ENCODE assay signal across 26 cellular contexts in the genomic region with DNA sequence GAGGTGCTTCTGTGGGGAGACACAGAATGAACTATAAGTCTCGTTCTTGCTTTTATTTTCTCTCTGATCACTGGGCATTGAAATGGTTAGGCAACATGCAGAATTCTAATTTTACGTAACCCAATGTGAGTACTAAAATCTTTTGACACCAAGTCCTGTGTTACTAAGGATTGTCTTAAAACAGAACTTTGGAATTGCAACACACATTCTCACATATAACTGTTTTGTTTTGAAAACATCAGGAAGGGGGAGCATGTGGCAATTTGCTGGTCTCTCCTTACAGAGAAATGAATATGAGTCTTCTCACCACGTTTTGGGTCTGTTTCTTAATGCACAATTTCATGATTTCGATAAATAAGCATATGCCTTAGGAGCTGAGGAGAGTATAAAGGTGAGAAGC. TPM values are rescaled to one million over a fixed set of nuclear protein-coding genes. Genes with fewer than 3 reads are reported as not detected.
"Had no signal": no experiment of that assay in that cellular context is flagged by ENCODE, and none has a peak within 500 bp of the region (broad histone marks: within the 10 kb centered on the region; RNA-seq: fewer than 3 reads in every experiment).

No MANE protein-coding gene starts in this region.

- H3K9me3 ChIP-seq: adrenal gland, left ventricle myocardium inferior, mucosa of descending colon, prostate gland, transverse colon, vagina had no signal

- H3K4me1 ChIP-seq: adrenal gland, left ventricle myocardium inferior, prostate gland, transverse colon, vagina had no signal

- H3K27ac Mint-ChIP-seq: activated naive CD4-positive, alpha-beta T cell treated with anti-CD3 and anti-CD28 coated beads, Interleukin-2, amount 50 U/mL, for 24 hours; dendritic cell treated with granulocyte-macrophage colony-stimulating factor and Interleukin-4, amounts not matched to agents 40 ng/mL and 50 ng/mL, for 4 days; stimulated activated naive CD8-positive, alpha-beta T cell treated with anti-CD3 and anti-CD28 coated beads, Interleukin-15, Interleukin-2, amounts not matched to agents 100 ng/mL and 50 ng/mL, for 24 hours had no signal

- H3K9me3 Mint-ChIP-seq: activated naive CD4-positive, alpha-beta T cell treated with anti-CD3 and anti-CD28 coated beads, Interleukin-2, amount 50 U/mL, for 24 hours; dendritic cell treated with granulocyte-macrophage colony-stimulating factor and Interleukin-4, amounts not matched to agents 40 ng/mL and 50 ng/mL, for 4 days; stimulated activated naive CD8-positive, alpha-beta T cell treated with anti-CD3 and anti-CD28 coated beads, Interleukin-15, Interleukin-2, amounts not matched to agents 100 ng/mL and 50 ng/mL, for 24 hours had no signal

- H3K27me3 ChIP-seq: adrenal gland, transverse colon, vagina had no signal

- H3K27ac ChIP-seq: adrenal gland, left ventricle myocardium inferior, prostate gland, skin epidermis, transverse colon, vagina had no signal

- H3K36me3 Mint-ChIP-seq: activated naive CD4-positive, alpha-beta T cell treated with anti-CD3 and anti-CD28 coated beads, Interleukin-2, amount 50 U/mL, for 24 hours; naive B cell had no signal

- H3K4me3 Mint-ChIP-seq: activated naive CD4-positive, alpha-beta T cell treated with anti-CD3 and anti-CD28 coated beads, Interleukin-2, amount 50 U/mL, for 24 hours; dendritic cell treated with granulocyte-macrophage colony-stimulating factor and Interleukin-4, amounts not matched to agents 40 ng/mL and 50 ng/mL, for 4 days; naive B cell; neural crest cell; stimulated activated naive CD8-positive, alpha-beta T cell treated with anti-CD3 and anti-CD28 coated beads, Interleukin-15, Interleukin-2, amounts not matched to agents 100 ng/mL and 50 ng/mL, for 24 hours had no signal

- DNase-seq: activated CD4-positive, alpha-beta T cell treated with anti-CD3 and anti-CD28 coated beads for 1 hour; activated CD4-positive, alpha-beta T cell treated with anti-CD3 and anti-CD28 coated beads, Interleukin-2, amount 50 U/mL, for 4 hours; activated gamma-delta T cell; adrenal gland; effector CD8-positive, alpha-beta T cell; foreskin melanocyte; glutamatergic neuron; hypothalamus; kidney glomerular epithelial cell; left ventricle myocardium inferior; mucosa of descending colon; naive B cell; right cardiac atrium; stimulated activated CD4-positive, alpha-beta T cell treated with anti-CD3 and anti-CD28 coated beads, Interleukin-2, amount 100 ng/mL, for 48 hours; T1000; transverse colon had no signal

- H3K27me3 Mint-ChIP-seq: dendritic cell treated with granulocyte-macrophage colony-stimulating factor and Interleukin-4, amounts not matched to agents 40 ng/mL and 50 ng/mL, for 4 days had no signal

- H3K4me1 Mint-ChIP-seq: activated naive CD4-positive, alpha-beta T cell treated with anti-CD3 and anti-CD28 coated beads, Interleukin-2, amount 50 U/mL, for 24 hours; naive B cell; neural crest cell had no signal

- H3K36me3 ChIP-seq: adrenal gland, left ventricle myocardium inferior, prostate gland, transverse colon, vagina had no signal

- ATAC-seq: esophagus mucosa, mucosa of descending colon, right cardiac atrium had no signal

- H3K4me3 ChIP-seq: adrenal gland, left ventricle myocardium inferior, mucosa of descending colon, prostate gland, skin epidermis, transverse colon, vagina had no signal

RNA-seq across cellular contexts. Expression of a gene that starts 23.6 kb away (rescaled TPM):
- total RNA-seq: activated CD8-positive, alpha-beta memory T cell treated with anti-CD3 and anti-CD28 coated beads for 36 hours; T-helper 1 cell treated with Interleukin-12 subunit alpha and Interleukin-12 subunit beta and Interleukin-4 antibody, amounts not matched to agents 30 ng/mL and 1 ng/mL, for 36 hours had no signal
